In genomic region chr12:8373744-8374143, GRCh38 we compare ENCODE assay signal across 8 cellular contexts.
DNase-seq lines count a peak whose midpoint lies in the region; TF ChIP-seq lines count a peak whose summit lies in the region.
"Not testable (repeated sequence)": the region's sequence is repeated elsewhere in the genome, so short reads cannot be mapped to it uniquely, and the experiment has no call there.

No MANE protein-coding gene starts in this region.

- not testable (repeated sequence) for H3K79me2 ChIP-seq in smooth muscle cell (ENCODE audit: low read depth)

- H3K9ac ChIP-seq in NT2/D1 (ENCODE audit: insufficient read length, low read depth); smooth muscle cell (ENCODE audit: low read depth): not testable (repeated sequence)

- 31% methylated on average over 5 of the region's 5 CpGs for WGBS in smooth muscle cell (ENCODE audit: low lambda C conversion rate)

- not testable (repeated sequence) for H3K4me2 ChIP-seq in smooth muscle cell

- not testable (repeated sequence) for H2AFZ ChIP-seq in smooth muscle cell (ENCODE audit: low read depth)

- TF ChIP-seq POLR2A in erythroblast (IDR thresholded peaks at IDR 0.05; ENCODE audit: low read length): not testable (repeated sequence)

- DNase-seq in CMK (ENCODE audit: low read depth) (peak; percentile 15), KBM-7 (peak; percentile 9), NT2/D1 (ENCODE audit: low read depth, low spot score) (peak; percentile 27), amniotic epithelial cell (ENCODE audit: low read depth) (peak; percentile 7), erythroblast (lab: John Stamatoyannopoulos, UW) (peak; percentile 18 to 27)
- not testable (repeated sequence) for DNase-seq in kidney epithelial cell (ENCODE audit: low read depth); smooth muscle cell (lab: John Stamatoyannopoulos, UW; ENCODE audit: unreplicated experiment)

- in situ Hi-C loops in KBM-7 (cut with MboI; ENCODE audit: low pct_unique_long_range_greater_than_20kb, low sequenced_read_pairs): not testable (repeated sequence)

- H4K20me1 ChIP-seq in smooth muscle cell (ENCODE audit: low read depth): not testable (repeated sequence)

- H3K27me3 ChIP-seq in NT2/D1 (ENCODE audit: insufficient read depth, insufficient read length); kidney epithelial cell (ENCODE audit: control insufficient read depth, insufficient read depth, low read length); smooth muscle cell (ENCODE audit: low read depth): not testable (repeated sequence)

- not testable (repeated sequence) for H3F3A ChIP-seq in smooth muscle cell (ENCODE audit: low read depth)

- not testable (repeated sequence) for H3K27ac ChIP-seq in smooth muscle cell (ENCODE audit: low read depth)

- H3K36me3 ChIP-seq in NT2/D1 (ENCODE audit: insufficient read depth, insufficient read length, low read length); kidney epithelial cell (ENCODE audit: control insufficient read depth, insufficient read depth, low read length); smooth muscle cell (ENCODE audit: low read depth): not testable (repeated sequence)

- 0 out of 2 replicates have a peak, but pooled peaks have one; percentile 13 for TF ChIP-seq CTCF in GM12874 (IDR thresholded peaks at IDR 0.05; ENCODE audit: insufficient read depth, low read depth, low read length)
- TF ChIP-seq CTCF in kidney epithelial cell (IDR thresholded peaks at IDR 0.05; ENCODE audit: insufficient read depth, low read length, poor library complexity, severe bottlenecking): peak; percentile 34
- peak; percentile 55 for TF ChIP-seq CTCF in smooth muscle cell (IDR thresholded peaks at IDR 0.05; ENCODE audit: borderline replicate concordance, insufficient read depth, poor library complexity, severe bottlenecking)

- not testable (repeated sequence) for H3K4me3 ChIP-seq in NT2/D1 (ENCODE audit: insufficient read length, low read depth); kidney epithelial cell (ENCODE audit: low read depth, low read length); smooth muscle cell

- not testable (repeated sequence) for H3K9me3 ChIP-seq in NT2/D1 (ENCODE audit: insufficient read depth, low read length); smooth muscle cell (replicated peaks; ENCODE audit: low read depth)

- peaks cover 11% of the 10 kb centered on the region for H3K4me1 ChIP-seq in NT2/D1 (ENCODE audit: insufficient read depth, insufficient read length)
- H3K4me1 ChIP-seq in smooth muscle cell (ENCODE audit: low read depth): not testable (repeated sequence)
